In the genomic region with DNA sequence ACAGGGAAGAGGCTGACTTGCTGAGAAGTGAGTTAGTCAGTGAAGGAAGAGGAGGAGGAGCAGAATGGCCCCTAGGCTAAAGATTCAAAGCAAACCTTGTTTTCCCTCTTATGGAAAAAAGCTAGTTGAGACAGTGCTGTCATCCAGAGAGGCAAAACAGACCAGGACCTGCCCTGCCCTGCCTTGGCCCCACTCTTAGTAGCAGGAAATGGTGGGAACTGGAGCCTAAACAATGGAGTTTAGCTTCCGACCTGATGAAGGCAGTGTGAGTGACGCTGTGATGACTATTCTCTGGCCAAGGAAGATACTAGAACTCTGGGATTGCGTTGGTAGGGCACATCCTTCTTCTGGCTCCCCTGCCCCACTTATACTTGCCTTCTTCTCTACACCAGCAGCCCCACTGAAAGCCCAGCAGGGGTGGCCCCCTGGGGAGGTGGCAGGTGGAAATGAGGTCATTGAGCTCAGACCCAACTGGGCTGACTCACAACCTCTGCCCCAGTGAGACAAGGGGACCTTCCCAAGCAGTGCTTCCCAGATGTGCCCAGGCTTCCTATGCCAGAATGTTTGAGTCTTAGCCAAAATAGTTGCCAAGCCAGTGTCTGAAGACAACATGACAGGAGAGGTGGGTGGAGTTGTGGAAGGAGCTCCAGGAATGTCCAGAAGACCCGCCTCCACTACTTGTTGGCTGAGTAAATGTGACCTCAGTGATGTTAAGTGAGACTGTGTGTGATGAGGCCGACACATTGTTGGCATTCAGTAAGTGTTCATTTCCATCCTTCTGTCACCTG, we compare ENCODE assay signal across 9 cellular contexts. TPM values are rescaled to one million over a fixed set of nuclear protein-coding genes. Genes with fewer than 3 reads are reported as not detected.
DNase-seq lines count a peak whose midpoint lies in the region; ATAC-seq and TF ChIP-seq lines count a peak whose summit lies in the region.
"Had no signal": no experiment of that assay in that cellular context is flagged by ENCODE, and none has a peak within 500 bp of the region (broad histone marks: within the 10 kb centered on the region; RNA-seq: fewer than 3 reads in every experiment).

No MANE protein-coding gene starts in this region.

- H3K4ac ChIP-seq in IMR-90 (ENCODE audit: low read depth, low read length) = peak overlapping the region; percentile 79

- DNase-seq in activated CD4-positive, alpha-beta T cell treated with anti-CD3 and anti-CD28 coated beads for 4 hours = peak; percentile 34 to 39
- no peak for DNase-seq in activated CD4-positive, alpha-beta T cell treated with anti-CD3 and anti-CD28 coated beads for 1 hour
- DNase-seq in IMR-90 = peak; percentile 85
- peak; percentile 45 to 79 (median 61) for DNase-seq in heart left ventricle
- peak; percentile 25 to 38 for DNase-seq in stimulated activated CD4-positive, alpha-beta T cell treated with anti-CD3 and anti-CD28 coated beads, Interleukin-4, amount 100 ng/mL, for 4 hours
- no peak for DNase-seq in NCI-H1105 treated with DMSO at 0.1 percent for 48 hours (lab: John Stamatoyannopoulos, UW)

- H3K9me3 ChIP-seq in IMR-90 (ENCODE audit: control insufficient read depth, insufficient read depth, low read length) = no peaks in the 10 kb centered on the region
- no peaks in the 10 kb centered on the region for H3K9me3 ChIP-seq in heart left ventricle

- dilution Hi-C loops in IMR-90 (cut with HindIII; ENCODE audit: low sequenced_read_pairs, unreplicated experiment) = no loop called here

- peak overlapping the region; percentile 72 for H3K4me3 Mint-ChIP-seq in activated T-helper 17 cell treated with anti-CD3 and anti-CD28 coated beads, Interleukin-2, amount 50 U/mL, for 72 hours

- peak overlapping the region; percentile 40 for H4K91ac ChIP-seq in IMR-90 (ENCODE audit: insufficient read depth, low read depth, low read length)

- peaks cover 73% of the 10 kb centered on the region for H4K20me1 ChIP-seq in IMR-90 (ENCODE audit: insufficient read depth, low read length)

- H3K4me1 ChIP-seq in IMR-90 (ENCODE audit: control insufficient read depth, insufficient read depth, low read length) (peaks cover 21% of the 10 kb centered on the region), heart left ventricle (peaks cover 0 to 82% (median 50%) of the 10 kb centered on the region in 12 donors)

- H2AK9ac ChIP-seq in IMR-90 (replicated peaks; ENCODE audit: low read depth, low read length, poor library complexity) = no peak overlapping the region

- peaks cover 5 to 20% of the 10 kb centered on the region in 2 experiments; a peak in 2 of 4 replicates for H3K79me1 ChIP-seq in IMR-90 (ENCODE audit: low read depth in 1 of 2, low read length in 2 of 2)

- TF ChIP-seq CTCF in IMR-90 (conservative IDR thresholded peaks at IDR 0.05; ENCODE audit: low read depth, low read length) (no peak), heart left ventricle (IDR thresholded peaks at IDR 0.05) (no peak)

- no CpG with 5 or more reads among the region's 5 CpGs for WGBS in IMR-90 (ENCODE audit: extremely low coverage in 2 of 2, insufficient read length in 1 of 2), 2 experiments
- 12 to 30% (median 26%) methylated on average over 5 of the region's 5 CpGs for WGBS in heart left ventricle, 4 donors

- H3K27me3 Mint-ChIP-seq in activated T-helper 17 cell treated with anti-CD3 and anti-CD28 coated beads, Interleukin-2, amount 50 U/mL, for 72 hours = no peaks in the 10 kb centered on the region

- BruUV-seq in IMR-90 (replicated peaks; lab: Mats Ljungman, UMichigan) = no TSS peak

- 0 out of 2 replicates have a peak overlapping the region, but pooled peaks have one; percentile 5 for H3K4me2 ChIP-seq in IMR-90 (ENCODE audit: low read depth, low read length)

- 0 out of 2 replicates have a peak overlapping the region, but pooled peaks have one; percentile 19 for H3K56ac ChIP-seq in IMR-90 (ENCODE audit: extremely low read depth, insufficient read depth, low read length)

- H3K14ac ChIP-seq in IMR-90 (replicated peaks; ENCODE audit: low read depth, low read length) = 0 out of 2 replicates have a peak overlapping the region, but pooled peaks have one; percentile 63

- peaks cover 84% of the 10 kb centered on the region for H3K36me3 Mint-ChIP-seq in activated T-helper 17 cell treated with anti-CD3 and anti-CD28 coated beads, Interleukin-2, amount 50 U/mL, for 72 hours (ENCODE audit: low read depth)

- POLR2A ChIA-PET in IMR-90 (lab: Charles Lee; ENCODE audit: unreplicated experiment) = interaction anchor here (1.2 kb wide), 1 partner anchor 37 kb away, joined by 4 read pairs; no protein-coding TSS in a partner anchor

- H3K4me3 ChIP-seq in IMR-90 (ENCODE audit: insufficient read depth, low read depth, low read length) (no peak overlapping the region), heart left ventricle (no peak overlapping the region)

- peak overlapping the region; percentile 2 to 43; a peak in 2 of 4 replicates for H4K8ac ChIP-seq in IMR-90 (ENCODE audit: low read depth in 2 of 2, low read length in 2 of 2)

- peaks cover 33% of the 10 kb centered on the region for H3K4me1 Mint-ChIP-seq in activated T-helper 17 cell treated with anti-CD3 and anti-CD28 coated beads, Interleukin-2, amount 50 U/mL, for 72 hours

- no peaks in the 10 kb centered on the region for H3K9me3 Mint-ChIP-seq in activated T-helper 17 cell treated with anti-CD3 and anti-CD28 coated beads, Interleukin-2, amount 50 U/mL, for 72 hours

- peak overlapping the region; percentile 9 for H2AFZ ChIP-seq in IMR-90 (replicated peaks; ENCODE audit: low read length, poor library complexity)

- TF ChIP-seq RAD21 in IMR-90 (IDR thresholded peaks at IDR 0.05; ENCODE audit: low read length) = no peak

- H3K9ac ChIP-seq in IMR-90 (ENCODE audit: low read depth, low read length) = no peak overlapping the region

- CTCF ChIA-PET in IMR-90 (lab: Yijun Ruan, JAX) = interaction anchor here (1.3 kb wide), 1 partner anchor 39 kb away, joined by 3 read pairs; no protein-coding TSS in a partner anchor

- H3K27ac Mint-ChIP-seq in activated T-helper 17 cell treated with anti-CD3 and anti-CD28 coated beads, Interleukin-2, amount 50 U/mL, for 72 hours = peak overlapping the region; percentile 98

- no peak overlapping the region; the same call in 1 of the 2 replicates for H4K5ac ChIP-seq in IMR-90 (ENCODE audit: low read depth, low read length)

- peak overlapping the region; percentile 52 for H3K27ac ChIP-seq in IMR-90 (ENCODE audit: insufficient read depth, low read length)
- H3K27ac ChIP-seq in heart left ventricle = peak overlapping the region; percentile 61 to 85 (median 78)
- H3K27ac ChIP-seq: C4-2B had no signal

- H2BK5ac ChIP-seq in IMR-90 (ENCODE audit: low read depth, low read length, poor library complexity, severe bottlenecking) = peak overlapping the region; percentile 84

- H3K36me3 ChIP-seq in IMR-90 (ENCODE audit: control insufficient read depth, insufficient read depth, low read length) = no peaks in the 10 kb centered on the region; the same call in 1 of the 2 replicates
- H3K36me3 ChIP-seq in heart left ventricle = peaks cover 0 to 5% (median 0%) of the 10 kb centered on the region in 9 donors

- H2BK15ac ChIP-seq in IMR-90 (ENCODE audit: low read depth, low read length) = peak overlapping the region; percentile 31; the same call in 1 of the 3 replicates

- H2BK120ac ChIP-seq in IMR-90 (ENCODE audit: low read depth, low read length) = peak overlapping the region; percentile 35; the same call in 1 of the 2 replicates

- peak overlapping the region; percentile 63; the same call in 1 of the 2 replicates for H3K23ac ChIP-seq in IMR-90 (ENCODE audit: low read depth, low read length)

- peak overlapping the region; percentile 40; the same call in 1 of the 2 replicates for H2AK5ac ChIP-seq in IMR-90 (ENCODE audit: low read depth, low read length)

- intact Hi-C loops in IMR-90 (cut with micrococcal nuclease) = loop anchor here (1.0 to 2.0 kb wide), 2 partner anchors 38 to 111 kb away; no protein-coding TSS in a partner anchor
- intact Hi-C loops in heart left ventricle (cut with DNase I) = loop anchor here in 7 of 10 donors (2.0 to 10.0 kb wide), 7 partner anchors 15 to 281 kb away; partner anchors contain the start of gene MSN (in 2 of the 7)

- TF ChIP-seq POLR2A in IMR-90 (IDR thresholded peaks at IDR 0.05; ENCODE audit: low read depth, low read length) (no peak), heart left ventricle (IDR thresholded peaks at IDR 0.05) (no peak)

- peak; percentile 73 for ATAC-seq in IMR-90 (ENCODE audit: low read depth)
- peak; percentile 88 for ATAC-seq in activated T-helper 17 cell treated with anti-CD3 and anti-CD28 coated beads, Interleukin-2, amount 50 U/mL, for 72 hours (replicated peaks)
- ATAC-seq in heart left ventricle = peak; percentile 84 to 92 (median 86)
- ATAC-seq in HG03469 (IDR thresholded peaks at IDR 0.05; ENCODE audit: unreplicated experiment) = no peak

- in situ Hi-C loops in IMR-90 (cut with MboI; ENCODE audit: low sequenced_read_pairs) = no loop called here

- H3K27me3 ChIP-seq in IMR-90 (ENCODE audit: control insufficient read depth, insufficient read depth, low read length) = no peaks in the 10 kb centered on the region
- H3K27me3 ChIP-seq in heart left ventricle = no peaks in the 10 kb centered on the region

- peak overlapping the region; percentile 9; the same call in 1 of the 2 replicates for H3K18ac ChIP-seq in IMR-90 (ENCODE audit: low read depth, low read length)

- H3K9me1 ChIP-seq in IMR-90 (ENCODE audit: insufficient read depth, low read length) = peaks cover 13% of the 10 kb centered on the region

- H2BK20ac ChIP-seq in IMR-90 (ENCODE audit: low read depth, low read length) = peak overlapping the region; percentile 62; the same call in 1 of the 2 replicates

TF ChIP-seq in IMR-90, 13 proteins besides CTCF, POLR2A, EP300 and RAD21 (continues in another document):
- peak; percentile 31; the same call in 1 of the 2 replicates for TF ChIP-seq MAZ (IDR thresholded peaks at IDR 0.05; ENCODE audit: borderline replicate concordance, low read depth, low read length)
- TF ChIP-seq SMC3 (IDR thresholded peaks at IDR 0.05; ENCODE audit: low read depth, low read length) = no peak; the same call in 1 of the 2 replicates

RNA-seq across cellular contexts. Expression of gene MSN, which starts 38.8 kb away (rescaled TPM):
- total RNA-seq in IMR-90 (2012; rRNA removed) (580 and 619 TPM in 2 replicates), heart left ventricle (100 to 1,000 TPM in 8 of 9 donors, 10 to 100 TPM in 1; 99.6 to 298 (median 153) TPM)
- polyA plus RNA-seq in IMR-90 (2012; rRNA removed) (422 TPM in 2 replicates), heart left ventricle (100 to 1,000 TPM in 1 of 2 donors, 10 to 100 TPM in 1; 48.9 to 178 TPM)
- polyA plus RNA-seq in IMR-90 (2012; cell fraction: cytosol; rRNA removed) = 175 and 199 TPM in 2 replicates
- polyA plus RNA-seq in IMR-90 (2012; cell fraction: nucleus; rRNA removed; ENCODE audit: low replicate concordance) = 152 and 305 TPM in 2 replicates
- 100 to 1,000 TPM; 436 to 440 TPM for total RNA-seq in activated T-helper 17 cell treated with anti-CD3 and anti-CD28 coated beads, Interleukin-2, amount 50 U/mL, for 72 hours

Comparison
In these comparisons a context has a peak if more than half of its experiments do, and no peak if none do; other contexts are left out.
1. DNase-seq: peak in activated CD4-positive, alpha-beta T cell treated with anti-CD3 and anti-CD28 coated beads for 4 hours (2 of 2), IMR-90 (single experiment), heart left ventricle (5 of 5) and stimulated activated CD4-positive, alpha-beta T cell treated with anti-CD3 and anti-CD28 coated beads, Interleukin-4, amount 100 ng/mL, for 4 hours (2 of 2); none in activated CD4-positive, alpha-beta T cell treated with anti-CD3 and anti-CD28 coated beads for 1 hour (single experiment) and NCI-H1105 treated with DMSO at 0.1 percent for 48 hours (single experiment).